ENCODE assay signal across 25 cellular contexts in genomic region chr1:108084866-108085477, GRCh38.
"Had no signal": no experiment of that assay in that cellular context is flagged by ENCODE, and none has a peak within 500 bp of the region (broad histone marks: within the 10 kb centered on the region; RNA-seq: fewer than 3 reads in every experiment).

No MANE protein-coding gene starts in this region.

- H3K4me3 ChIP-seq: heart right ventricle, hepatocyte, left lung, lower lobe of right lung, ovary, right atrium auricular region, right lobe of liver, smooth muscle cell, suprapubic skin, thoracic aorta, tibial artery, upper lobe of left lung, vagina had no signal

- H3K36me3 Mint-ChIP-seq: mesothelial cell of epicardium, naive B cell, natural killer cell had no signal

- H3K9me3 ChIP-seq: heart right ventricle, left lung, lower lobe of right lung, ovary, right atrium auricular region, right lobe of liver, suprapubic skin, thoracic aorta, tibial artery, upper lobe of left lung, vagina had no signal

- DNase-seq: heart right ventricle; left colon; left lung; lower lobe of right lung; mammary epithelial cell; mesenchymal stem cell; naive B cell; natural killer cell; nephron progenitor cell; ovary; right lobe of liver; stimulated activated CD4-positive, alpha-beta T cell treated with anti-CD3 and anti-CD28 coated beads, Interleukin-1b, Interleukin-23, amount 100 ng/mL, for 48 hours; stimulated activated CD4-positive, alpha-beta T cell treated with anti-CD3 and anti-CD28 coated beads, Interleukin-2, amount 100 ng/mL, for 48 hours; stimulated activated naive CD4-positive, alpha-beta T cell; tibial artery; upper lobe of left lung had no signal

- H3K9me3 Mint-ChIP-seq: mesothelial cell of epicardium, nephron progenitor cell had no signal

- H3K27me3 ChIP-seq: heart right ventricle, hepatocyte, left lung, ovary, right atrium auricular region, right lobe of liver, suprapubic skin, tibial artery, upper lobe of left lung, vagina had no signal

- H3K27me3 Mint-ChIP-seq: naive B cell; stimulated activated naive CD8-positive, alpha-beta T cell treated with anti-CD3 and anti-CD28 coated beads, Interleukin-15, Interleukin-2, amounts not matched to agents 100 ng/mL and 50 ng/mL, for 24 hours had no signal

- H3K27ac ChIP-seq: heart right ventricle, hepatocyte, left lung, lower lobe of right lung, ovary, right atrium auricular region, right lobe of liver, suprapubic skin, thoracic aorta, tibial artery, upper lobe of left lung, vagina had no signal

- H3K4me3 Mint-ChIP-seq: mesothelial cell of epicardium; naive B cell; natural killer cell; nephron progenitor cell; stimulated activated naive CD8-positive, alpha-beta T cell treated with anti-CD3 and anti-CD28 coated beads, Interleukin-15, Interleukin-2, amounts not matched to agents 100 ng/mL and 50 ng/mL, for 24 hours had no signal

- H3K4me2 ChIP-seq: hepatocyte, smooth muscle cell had no signal

- H3K4me1 ChIP-seq: left lung, lower lobe of right lung, right atrium auricular region, right lobe of liver, suprapubic skin, tibial artery, vagina had no signal

- H3K27ac Mint-ChIP-seq: mesothelial cell of epicardium; naive B cell; natural killer cell; nephron progenitor cell; progenitor cell of endocrine pancreas; stimulated activated naive CD8-positive, alpha-beta T cell treated with anti-CD3 and anti-CD28 coated beads, Interleukin-15, Interleukin-2, amounts not matched to agents 100 ng/mL and 50 ng/mL, for 24 hours had no signal

- ATAC-seq: heart right ventricle, left colon, left lung, lower lobe of right lung, natural killer cell, right lobe of liver had no signal

- H3K36me3 ChIP-seq: heart right ventricle, left lung, lower lobe of right lung, ovary, right atrium auricular region, right lobe of liver, suprapubic skin, thoracic aorta, tibial artery, upper lobe of left lung, vagina had no signal

- H3K79me2 ChIP-seq: hepatocyte had no signal
